ENCODE assay signal across 16 cellular contexts in genomic region chr9:137054932-137055384, GRCh38. TPM values are rescaled to one million over a fixed set of nuclear protein-coding genes. Genes with fewer than 3 reads are reported as not detected.
DNase-seq lines count a peak whose midpoint lies in the region; ATAC-seq, FAIRE-seq and TF ChIP-seq lines count a peak whose summit lies in the region.
"Had no signal": no experiment of that assay in that cellular context is flagged by ENCODE, and none has a peak within 500 bp of the region (broad histone marks: within the 10 kb centered on the region; RNA-seq: fewer than 3 reads in every experiment).

No MANE protein-coding gene starts in this region.

- no peak for TF ChIP-seq POLR2A in A549 (IDR thresholded peaks at IDR 0.05; ENCODE audit: low read length)

- H3K9me3 ChIP-seq in A549 (no peaks in the 10 kb centered on the region), left ventricle myocardium inferior (replicated peaks) (no peaks in the 10 kb centered on the region), neuronal stem cell (replicated peaks in 1 of 2; ENCODE audit: control insufficient read depth in 2 of 2, insufficient read depth in 1 of 2, low read depth in 1 of 2, low read length in 2 of 2) (peaks cover 0 to 1% of the 10 kb centered on the region in 2 donors)
- H3K9me3 ChIP-seq: ascending aorta had no signal

- no peak overlapping the region for H2BK5ac ChIP-seq in neuronal stem cell (ENCODE audit: low read length)

- H3K79me1 ChIP-seq in neuronal stem cell (ENCODE audit: low read depth, low read length), result no peaks in the 10 kb centered on the region

- H3K23ac ChIP-seq in neuronal stem cell (ENCODE audit: low read depth, low read length, poor library complexity), result no peak overlapping the region

- TF ChIP-seq RAD21 in A549 (conservative IDR thresholded peaks at IDR 0.05 in 1 of 2, IDR thresholded peaks at IDR 0.05 in 1 of 2), result no peak

- TF ChIP-seq CTCF in A549 (IDR thresholded peaks at IDR 0.05), result no peak
- no peak for TF ChIP-seq CTCF in left ventricle myocardium inferior (IDR thresholded peaks at IDR 0.05; ENCODE audit: borderline replicate concordance)

- H3K4me2 ChIP-seq in A549 (peak overlapping the region; percentile 99), neuronal stem cell (ENCODE audit: insufficient read depth, low read length, poor library complexity, severe bottlenecking) (no peak overlapping the region)

- CTCF ChIA-PET in A549 (lab: Yijun Ruan, JAX), result interaction anchor here (1.1 to 19.2 kb wide), 6 partner anchors 1 to 182 kb away, joined by 3 to 656 read pairs (median 26); partner anchors contain the start of genes ABCA2, ENTPD2, NPDC1 and SAPCD2

- peak overlapping the region; percentile 5 for H3K14ac ChIP-seq in neuronal stem cell (ENCODE audit: low read length)

- peak overlapping the region; percentile 23 for H3K4ac ChIP-seq in neuronal stem cell (ENCODE audit: low read length)

- 96% methylated on average over 10 of the region's 17 CpGs for WGBS in A549 (ENCODE audit: missing lambda C conversion rate)
- no CpG with 5 or more reads among the region's 17 CpGs for WGBS in neuronal stem cell (ENCODE audit: extremely low coverage in 2 of 2, insufficient read length in 2 of 2, insufficient replicate concordance in 1 of 2), 2 donors

- no peak overlapping the region for H4K91ac ChIP-seq in neuronal stem cell (ENCODE audit: low read depth, low read length, poor library complexity)

- DNase-seq in A549 (ENCODE audit: low read depth in 1 of 2, low spot score in 1 of 2) (no peak), left ventricle myocardium inferior (no peak), neuronal stem cell (ENCODE audit: low spot score) (no peak), CD1c-positive myeloid dendritic cell (ENCODE audit: extremely low spot score) (no peak), NCI-H774 (lab: John Stamatoyannopoulos, UW) (no peak)
- DNase-seq in stimulated activated CD4-positive, alpha-beta T cell treated with anti-CD3 and anti-CD28 coated beads, Interleukin-1b, Interleukin-23, amount 100 ng/mL, for 48 hours, result no peak
- DNase-seq: activated CD4-positive, alpha-beta T cell treated with anti-CD3 and anti-CD28 coated beads, Interleukin-2, amount 50 U/mL, for 48 hours; Kasumi-1; naive B cell; NCI-H1694 treated with DMSO at 0.1 percent for 48 hours had no signal

- H2AFZ ChIP-seq in neuronal stem cell (ENCODE audit: low read length), result peak overlapping the region; percentile 90

- H3K36me3 ChIP-seq in left ventricle myocardium inferior, result no peaks in the 10 kb centered on the region
- H3K36me3 ChIP-seq in neuronal stem cell (replicated peaks in 1 of 2; ENCODE audit: control insufficient read depth in 2 of 2, insufficient read depth in 2 of 2, low read length in 2 of 2), result no peaks in the 10 kb centered on the region
- H3K36me3 ChIP-seq: ascending aorta had no signal

- no peak for FAIRE-seq in A549 (lab: Jason Lieb, UNC)
- FAIRE-seq: H54 had no signal

- ATAC-seq in A549 (peak; percentile 20 to 30; a peak in 4 of 6 replicates), SK-N-SH treated with all-trans-retinoic acid at 6 μM for 48 hours (peak; percentile 17; the same call in 2 of the 3 replicates), GM19397 (IDR thresholded peaks at IDR 0.05; ENCODE audit: unreplicated experiment) (no peak)
- ATAC-seq: activated T-helper 17 cell treated with anti-CD3 and anti-CD28 coated beads, Interleukin-2, amount 50 U/mL, for 72 hours had no signal

- intact Hi-C loops in left ventricle myocardium inferior (cut with micrococcal nuclease), result no loop called here

- H2BK12ac ChIP-seq in neuronal stem cell (ENCODE audit: low read length), result peak overlapping the region; percentile 58

- H2BK120ac ChIP-seq in neuronal stem cell (ENCODE audit: low read depth, low read length), result no peak overlapping the region

- TF ChIP-seq EP300 in A549 (IDR thresholded peaks at IDR 0.05), result no peak

- peak overlapping the region; percentile 81 for H3K9ac ChIP-seq in neuronal stem cell (ENCODE audit: low read depth, low read length, poor library complexity)

- peaks cover 48% of the 10 kb centered on the region for H3K27me3 ChIP-seq in left ventricle myocardium inferior (ENCODE audit: low read depth)
- H3K27me3 ChIP-seq in neuronal stem cell (ENCODE audit: control insufficient read depth in 3 of 3, insufficient read depth in 3 of 3, low read depth in 1 of 3, low read length in 3 of 3), result peaks cover 17 to 82% (median 60%) of the 10 kb centered on the region in 3 experiments

- peak overlapping the region; percentile 94 for H2AK5ac ChIP-seq in neuronal stem cell (ENCODE audit: low read depth, low read length)

- H3K4me3 ChIP-seq in A549 (no peak overlapping the region), left ventricle myocardium inferior (peak overlapping the region; percentile 64), neuronal stem cell (ENCODE audit: low read length in 2 of 2) (no peak overlapping the region)
- H3K4me3 ChIP-seq: ascending aorta had no signal

- peaks cover 56% of the 10 kb centered on the region for H3K4me1 ChIP-seq in A549
- peaks cover 54% of the 10 kb centered on the region for H3K4me1 ChIP-seq in left ventricle myocardium inferior
- peaks cover 8 to 13% of the 10 kb centered on the region in 2 donors for H3K4me1 ChIP-seq in neuronal stem cell (ENCODE audit: control insufficient read depth in 2 of 2, insufficient read depth in 1 of 2, low read depth in 1 of 2, low read length in 2 of 2)

- H3K18ac ChIP-seq in neuronal stem cell (ENCODE audit: low read length), result peak overlapping the region; percentile 76

- H4K8ac ChIP-seq in neuronal stem cell (ENCODE audit: low read depth, low read length), result no peak overlapping the region

- H2BK15ac ChIP-seq in neuronal stem cell (ENCODE audit: low read length), result peak overlapping the region; percentile 96

- POLR2A ChIA-PET in A549 (lab: Yijun Ruan, JAX), result interaction anchor here (0.9 to 1.3 kb wide), 4 partner anchors 12 to 326 kb away, joined by 3 to 6 read pairs (median 5); partner anchors contain the start of genes SAPCD2 and TMEM141

- H3K27ac ChIP-seq in A549 (peak overlapping the region; percentile 79 to 88), left ventricle myocardium inferior (replicated peaks) (peak overlapping the region; percentile 93), neuronal stem cell (replicated peaks; ENCODE audit: low read length) (no peak overlapping the region)
- H3K27ac ChIP-seq: ascending aorta had no signal

TF ChIP-seq in A549, 52 proteins besides CTCF, POLR2A, EP300 and RAD21 (continues in another document):
- no peak for TF ChIP-seq RCOR1 (IDR thresholded peaks at IDR 0.05; ENCODE audit: low read depth, low read length)
- TF ChIP-seq HOXA7 (CRISPR knock-in tag; IDR thresholded peaks at IDR 0.05), result no peak
- no peak for TF ChIP-seq EHMT2 (IDR thresholded peaks at IDR 0.05; ENCODE audit: low read depth)
- TF ChIP-seq ESRRA (IDR thresholded peaks at IDR 0.05; ENCODE audit: borderline replicate concordance, low read length), result no peak

TF ChIP-seq in SK-N-SH treated with all-trans-retinoic acid at 6 μM for 48 hours, 23 proteins besides CTCF, POLR2A, EP300 and RAD21 (continues in another document):
- TF ChIP-seq CSDC2 (CRISPR knock-in tag; IDR thresholded peaks at IDR 0.05), result no peak

RNA-seq across cellular contexts. Expression of gene ENTPD2, which starts 1.1 kb away (rescaled TPM):
- polyA plus RNA-seq in A549 (2011; rRNA removed), result 0.75 and 2.3 TPM in 2 replicates
- polyA plus RNA-seq in A549 (2012; cell fraction: cytosol; rRNA removed), result 0.65 and 0.83 TPM in 2 replicates
- 2.2 and 3.4 TPM in 2 replicates for polyA plus RNA-seq in A549 (2012; cell fraction: nucleus; rRNA removed)
- polyA plus RNA-seq in A549 (2017; fragmentation: RNase III; extraction: RNeasy Plus Mini Kit Qiagen cat#74134 plus additional on column Dnase treatment), result 0.71 to 1.2 TPM (median 1.1 TPM) in 3 replicates
- polyA minus RNA-seq in A549 (2011; rRNA and poly(A)+ RNA removed), result 1.4 and 1.9 TPM in 2 replicates
- 1.5 TPM for total RNA-seq in left ventricle myocardium inferior
- 0.01 TPM for polyA plus RNA-seq in neuronal stem cell (2013, experiment 1 of 2)
- not detected for polyA plus RNA-seq in neuronal stem cell (2013, experiment 2 of 2)
- total RNA-seq: ascending aorta, dermis microvascular lymphatic vessel endothelial cell had no signal

RNA-seq across cellular contexts. Expression of gene NPDC1, which starts 9.0 kb away (rescaled TPM):
- polyA plus RNA-seq in A549 (2011; rRNA removed) (12.7 and 13.0 TPM in 2 replicates), A549 (2017; fragmentation: RNase III; extraction: RNeasy Plus Mini Kit Qiagen cat#74134 plus additional on column Dnase treatment) (33.2 to 40.6 TPM (median 40.2 TPM) in 3 replicates)
- 36.2 and 51.1 TPM in 2 replicates for polyA plus RNA-seq in A549 (2012; cell fraction: cytosol; rRNA removed)
- polyA plus RNA-seq in A549 (2012; cell fraction: nucleus; rRNA removed), result 239 and 327 TPM in 2 replicates
- 4.0 and 4.8 TPM in 2 replicates for polyA minus RNA-seq in A549 (2011; rRNA and poly(A)+ RNA removed)
- 63.9 TPM for total RNA-seq in left ventricle myocardium inferior
- polyA plus RNA-seq in neuronal stem cell (2013, experiment 1 of 2), result 41.2 TPM
- polyA plus RNA-seq in neuronal stem cell (2013, experiment 2 of 2), result 37.6 TPM

RNA-seq across cellular contexts. Expression of gene SAPCD2, which starts 15.4 kb away (rescaled TPM):
- 6.5 and 6.9 TPM in 2 replicates for polyA plus RNA-seq in A549 (2011; rRNA removed)
- 21.7 and 32.9 TPM in 2 replicates for polyA plus RNA-seq in A549 (2012; cell fraction: cytosol; rRNA removed)
- polyA plus RNA-seq in A549 (2012; cell fraction: nucleus; rRNA removed), result 30.3 and 48.0 TPM in 2 replicates
- 13.1 to 16.4 TPM (median 14.6 TPM) in 3 replicates for polyA plus RNA-seq in A549 (2017; fragmentation: RNase III; extraction: RNeasy Plus Mini Kit Qiagen cat#74134 plus additional on column Dnase treatment)
- polyA minus RNA-seq in A549 (2011; rRNA and poly(A)+ RNA removed), result 4.4 and 6.1 TPM in 2 replicates
- 0.25 TPM for total RNA-seq in left ventricle myocardium inferior
- 15.6 TPM for polyA plus RNA-seq in neuronal stem cell (2013, experiment 1 of 2)
- 16.0 TPM for polyA plus RNA-seq in neuronal stem cell (2013, experiment 2 of 2)

RNA-seq across cellular contexts. Expression of gene UAP1L1, which starts 22.4 kb away (rescaled TPM):
- polyA plus RNA-seq in A549 (2011; rRNA removed) (1.2 and 1.9 TPM in 2 replicates), A549 (2017; fragmentation: RNase III; extraction: RNeasy Plus Mini Kit Qiagen cat#74134 plus additional on column Dnase treatment) (4.8 to 7.8 TPM (median 6.0 TPM) in 3 replicates)
- 2.2 and 3.0 TPM in 2 replicates for polyA plus RNA-seq in A549 (2012; cell fraction: cytosol; rRNA removed)
- polyA plus RNA-seq in A549 (2012; cell fraction: nucleus; rRNA removed), result 12.1 and 12.8 TPM in 2 replicates
- 0.95 and 1.7 TPM in 2 replicates for polyA minus RNA-seq in A549 (2011; rRNA and poly(A)+ RNA removed)
- total RNA-seq in left ventricle myocardium inferior, result 11.5 TPM
- polyA plus RNA-seq in neuronal stem cell (2013, experiment 1 of 2), result 0.17 TPM
- 0.19 TPM for polyA plus RNA-seq in neuronal stem cell (2013, experiment 2 of 2)

RNA-seq across cellular contexts. Expression of gene FUT7, which starts 23.1 kb away (rescaled TPM):
- polyA plus RNA-seq in A549 (2011; rRNA removed) (not detected in 2 replicates), A549 (2017; fragmentation: RNase III; extraction: RNeasy Plus Mini Kit Qiagen cat#74134 plus additional on column Dnase treatment) (0.07 TPM in 1 of 3 replicates, not detected in the others)
- 0.01 TPM in 1 of 2 replicates, not detected in the other for polyA plus RNA-seq in A549 (2012; cell fraction: cytosol; rRNA removed)
- polyA plus RNA-seq in A549 (2012; cell fraction: nucleus; rRNA removed), result 0.06 and 0.07 TPM in 2 replicates
- polyA minus RNA-seq in A549 (2011; rRNA and poly(A)+ RNA removed), result not detected in 2 replicates
- total RNA-seq in left ventricle myocardium inferior, result not detected
- not detected for polyA plus RNA-seq in neuronal stem cell (2013, experiment 1 of 2)
- not detected for polyA plus RNA-seq in neuronal stem cell (2013, experiment 2 of 2)
- total RNA-seq: ascending aorta, dermis microvascular lymphatic vessel endothelial cell had no signal
